ENCODE assay signal across 8 cellular contexts in the genomic region with DNA sequence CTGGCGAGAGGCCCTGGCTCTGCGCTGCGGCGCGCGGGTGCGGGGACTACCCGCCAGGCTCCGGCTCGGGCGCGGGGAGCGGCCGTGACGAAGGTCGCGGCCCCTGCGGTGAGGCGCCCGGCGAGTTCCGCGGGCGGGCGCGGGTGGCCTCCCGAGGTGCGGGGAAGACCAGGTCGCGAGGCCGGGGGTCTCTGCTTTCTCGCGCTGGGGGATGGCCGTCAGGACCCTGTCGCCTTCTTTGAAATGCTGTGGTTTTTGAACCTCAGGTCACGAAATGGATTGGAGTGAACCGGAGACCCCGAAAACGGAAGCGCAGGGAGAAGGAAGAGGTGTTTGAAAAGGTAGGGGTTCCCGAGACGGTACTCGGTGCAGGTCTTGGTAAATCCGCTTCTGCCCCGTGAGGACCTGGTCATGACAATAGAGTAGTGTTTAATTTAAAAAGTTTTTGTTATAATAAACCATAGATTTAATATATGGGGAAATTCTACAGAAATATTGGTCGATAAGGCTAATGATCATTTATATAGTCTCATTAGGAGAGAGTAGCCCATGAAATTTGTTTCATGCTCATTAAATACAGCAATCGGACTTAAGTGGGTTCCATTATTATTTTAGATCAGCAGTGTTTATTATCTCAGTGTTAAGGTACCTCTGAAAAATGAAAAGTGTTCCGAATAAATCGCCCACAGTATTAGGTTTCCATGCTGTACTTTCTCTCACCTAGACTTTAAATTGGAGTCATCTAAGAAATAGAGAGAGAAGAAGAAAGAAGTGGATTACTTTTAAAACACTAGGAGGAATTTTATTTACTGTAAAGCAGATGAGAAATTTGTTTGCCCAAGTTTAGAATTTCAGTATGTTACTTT.
DNase-seq lines count a peak whose midpoint lies in the region; FAIRE-seq and TF ChIP-seq lines count a peak whose summit lies in the region.

No MANE protein-coding gene starts in this region.

- H3K4me3 Mint-ChIP-seq in Calu3 (ENCODE audit: low read depth, unreplicated experiment), result peak overlapping the region; percentile 81
- peak overlapping the region; percentile 97 for H3K4me3 Mint-ChIP-seq in HFFc6
- H3K4me3 Mint-ChIP-seq in activated T-helper 2 cell treated with anti-CD3 and anti-CD28 coated beads, Interferon-gamma antibody, Interleukin-2, Interleukin-4, amounts not matched to agents 10 μg/mL and 5 μg/mL and 100 μg/mL, durations not matched to agents 14 hours and 24 hours and 36 hours (ENCODE audit: low read depth), result peak overlapping the region; percentile 86
- peak overlapping the region; percentile 77 to 88 (median 83) for H3K4me3 Mint-ChIP-seq in immature natural killer cell

- H3K36me3 ChIP-seq in stomach smooth muscle (ENCODE audit: control insufficient read depth in 2 of 2, insufficient read depth in 2 of 2, low read length in 2 of 2), result peaks cover 0 to 4% of the 10 kb centered on the region in 2 donors

- H3K4me1 Mint-ChIP-seq in Calu3 (ENCODE audit: low read depth, unreplicated experiment) (peaks cover 11% of the 10 kb centered on the region), HFFc6 (ENCODE audit: low read depth) (peaks cover 65% of the 10 kb centered on the region), immature natural killer cell (peaks cover 10 to 19% of the 10 kb centered on the region in 2 donors)
- H3K4me1 Mint-ChIP-seq in activated T-helper 2 cell treated with anti-CD3 and anti-CD28 coated beads, Interferon-gamma antibody, Interleukin-2, Interleukin-4, amounts not matched to agents 10 μg/mL and 5 μg/mL and 100 μg/mL, durations not matched to agents 14 hours and 24 hours and 36 hours (ENCODE audit: low read depth), result peaks cover 36% of the 10 kb centered on the region

- intact Hi-C loops in Calu3 (cut with micrococcal nuclease; ENCODE audit: unreplicated experiment), result loop anchor here (2.0 kb wide), 2 partner anchors 41 to 91 kb away; no protein-coding TSS in a partner anchor
- intact Hi-C loops in activated T-helper 2 cell treated with anti-CD3 and anti-CD28 coated beads, Interferon-gamma antibody, Interleukin-2, Interleukin-4, amounts not matched to agents 10 μg/mL and 5 μg/mL and 100 μg/mL, durations not matched to agents 14 hours and 24 hours and 36 hours (cut with micrococcal nuclease), result loop anchor here (2.0 to 5.0 kb wide), 3 partner anchors 135 to 203 kb away; no protein-coding TSS in a partner anchor

- no peaks in the 10 kb centered on the region for H3K27me3 Mint-ChIP-seq in Calu3 (ENCODE audit: unreplicated experiment)
- peaks cover 2% of the 10 kb centered on the region for H3K27me3 Mint-ChIP-seq in HFFc6 (ENCODE audit: insufficient read depth)
- peaks cover 26% of the 10 kb centered on the region for H3K27me3 Mint-ChIP-seq in activated T-helper 2 cell treated with anti-CD3 and anti-CD28 coated beads, Interferon-gamma antibody, Interleukin-2, Interleukin-4, amounts not matched to agents 10 μg/mL and 5 μg/mL and 100 μg/mL, durations not matched to agents 14 hours and 24 hours and 36 hours (ENCODE audit: low read depth)
- H3K27me3 Mint-ChIP-seq in immature natural killer cell (ENCODE audit: low read depth in 3 of 3), result peaks cover 7 to 15% (median 11%) of the 10 kb centered on the region in 3 donors

- TF ChIP-seq CTCF in Calu3 (IDR thresholded peaks at IDR 0.05; ENCODE audit: unreplicated experiment) (no peak), HFFc6 (IDR thresholded peaks at IDR 0.05) (no peak), D721Med (IDR thresholded peaks at IDR 0.05; ENCODE audit: insufficient read depth, missing control alignments) (no peak)

- DNase-seq in Calu3 (no peak), HFFc6 (no peak), immature natural killer cell (peak in 1 of 3 donors; percentile 14), NCI-H1048 (lab: John Stamatoyannopoulos, UW) (no peak), D721Med (ENCODE audit: insufficient read length, low spot score) (no peak)
- DNase-seq in activated T-helper 2 cell treated with anti-CD3 and anti-CD28 coated beads, Interferon-gamma antibody, Interleukin-2, Interleukin-4, amounts not matched to agents 10 μg/mL and 5 μg/mL and 100 μg/mL, durations not matched to agents 14 hours and 24 hours and 36 hours (ENCODE audit: low spot score), result no peak
- DNase-seq in stimulated activated CD4-positive, alpha-beta T cell treated with anti-CD3 and anti-CD28 coated beads, Interleukin-4, amount 100 ng/mL, for 1 hour, result no peak

- H3K9ac ChIP-seq in stomach smooth muscle (ENCODE audit: low read length in 2 of 2), result peak overlapping the region; percentile 96 to 98

- no peaks in the 10 kb centered on the region for H3K9me3 ChIP-seq in stomach smooth muscle (ENCODE audit: control insufficient read depth in 2 of 2, low read length in 2 of 2)

- no peak for FAIRE-seq in D721Med (lab: Jason Lieb, UNC)

- H3K4me3 ChIP-seq in stomach smooth muscle (ENCODE audit: low read length in 2 of 2), result peak overlapping the region; percentile 80 to 89

- no peaks in the 10 kb centered on the region for H3K9me3 Mint-ChIP-seq in Calu3 (ENCODE audit: low read depth, unreplicated experiment)
- H3K9me3 Mint-ChIP-seq in HFFc6, result no peaks in the 10 kb centered on the region
- no peaks in the 10 kb centered on the region for H3K9me3 Mint-ChIP-seq in activated T-helper 2 cell treated with anti-CD3 and anti-CD28 coated beads, Interferon-gamma antibody, Interleukin-2, Interleukin-4, amounts not matched to agents 10 μg/mL and 5 μg/mL and 100 μg/mL, durations not matched to agents 14 hours and 24 hours and 36 hours
- H3K9me3 Mint-ChIP-seq in immature natural killer cell, result no peaks in the 10 kb centered on the region

- peak overlapping the region; percentile 98 for H3K27ac ChIP-seq in stomach smooth muscle (ENCODE audit: low read length)

- no TSS peak for BruUV-seq in Calu3 (replicated peaks; lab: Mats Ljungman, UMichigan)

- CTCF ChIA-PET in Calu3 (lab: Charles Lee), result no interaction called here

- no peaks in the 10 kb centered on the region for H3K27me3 ChIP-seq in stomach smooth muscle (ENCODE audit: control insufficient read depth in 1 of 2, insufficient read depth in 2 of 2, low read length in 2 of 2)

- H3K36me3 Mint-ChIP-seq in Calu3 (ENCODE audit: insufficient read depth, unreplicated experiment) (peaks cover 59% of the 10 kb centered on the region), HFFc6 (ENCODE audit: low read depth) (peaks cover 39% of the 10 kb centered on the region), immature natural killer cell (peaks cover 0 to 10% (median 6%) of the 10 kb centered on the region in 3 donors)
- H3K36me3 Mint-ChIP-seq in activated T-helper 2 cell treated with anti-CD3 and anti-CD28 coated beads, Interferon-gamma antibody, Interleukin-2, Interleukin-4, amounts not matched to agents 10 μg/mL and 5 μg/mL and 100 μg/mL, durations not matched to agents 14 hours and 24 hours and 36 hours (ENCODE audit: low read depth), result peaks cover 33% of the 10 kb centered on the region

- peak overlapping the region; percentile 97 for H3K27ac Mint-ChIP-seq in Calu3 (ENCODE audit: unreplicated experiment)
- peak overlapping the region; percentile 94 for H3K27ac Mint-ChIP-seq in HFFc6
- peak overlapping the region; percentile 74 for H3K27ac Mint-ChIP-seq in activated T-helper 2 cell treated with anti-CD3 and anti-CD28 coated beads, Interferon-gamma antibody, Interleukin-2, Interleukin-4, amounts not matched to agents 10 μg/mL and 5 μg/mL and 100 μg/mL, durations not matched to agents 14 hours and 24 hours and 36 hours
- H3K27ac Mint-ChIP-seq in immature natural killer cell, result peak overlapping the region in 4 of 6 donors; percentile 5 to 54 (median 42)

- H3K4me1 ChIP-seq in stomach smooth muscle (ENCODE audit: control insufficient read depth, insufficient read depth, low read length), result peaks cover 13% of the 10 kb centered on the region

Comparison
In these comparisons a context has a peak if more than half of its experiments do, and no peak if none do; other contexts are left out.
1. H3K27ac Mint-ChIP-seq: peak in every context shown above with its lines; median percentile 97 in Calu3; 94 in HFFc6; 74 in activated T-helper 2 cell treated with anti-CD3 and anti-CD28 coated beads, Interferon-gamma antibody, Interleukin-2, Interleukin-4, amounts not matched to agents 10 μg/mL and 5 μg/mL and 100 μg/mL, durations not matched to agents 14 hours and 24 hours and 36 hours; 42 in immature natural killer cell.